ENCODE assay signal across 1 cellular context in the genomic region with DNA sequence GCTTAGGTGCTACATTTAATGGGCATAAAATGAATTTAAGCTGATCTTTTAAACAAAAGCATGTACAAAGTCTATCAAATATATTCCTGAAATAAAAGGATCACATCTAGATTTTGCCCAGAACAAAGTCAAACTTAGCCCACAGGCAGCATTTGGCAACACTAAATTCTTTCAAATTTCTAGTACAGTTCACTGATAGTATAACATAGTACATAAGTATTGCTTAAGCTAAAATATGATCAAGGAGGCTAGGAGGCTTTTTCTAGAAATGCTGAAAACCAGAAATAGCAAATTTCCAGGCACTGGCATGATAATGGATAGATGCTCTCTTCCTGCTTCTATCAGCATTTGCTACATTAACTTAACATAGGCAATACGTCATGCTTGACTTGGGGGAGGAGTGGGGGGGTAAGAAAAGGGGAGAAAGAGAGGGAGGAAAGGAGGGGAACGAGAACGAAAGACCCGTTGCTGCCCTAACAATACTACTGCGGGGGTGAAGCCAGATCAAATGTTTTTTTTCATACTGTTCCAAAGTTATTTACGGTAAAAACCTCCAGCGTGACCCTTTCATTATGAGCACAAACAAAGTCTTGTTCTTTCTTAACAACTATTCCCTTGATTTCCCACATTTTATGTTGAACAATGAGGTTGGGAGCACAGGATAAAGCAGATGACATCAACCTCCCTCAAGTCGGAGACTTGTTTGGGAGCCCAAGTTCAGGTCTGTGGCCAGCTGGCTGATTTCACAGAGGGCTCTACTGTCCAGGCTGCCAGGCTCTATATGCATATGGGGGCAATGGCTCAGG.
TF ChIP-seq lines count a peak whose summit lies in the region.

No MANE protein-coding gene starts in this region.

TF ChIP-seq in K562, 482 proteins besides CTCF, POLR2A, EP300 and RAD21:
- TF ChIP-seq ZNF253 (CRISPR knock-in tag; conservative IDR thresholded peaks at IDR 0.05): no peak
- TF ChIP-seq, protein P1, sequence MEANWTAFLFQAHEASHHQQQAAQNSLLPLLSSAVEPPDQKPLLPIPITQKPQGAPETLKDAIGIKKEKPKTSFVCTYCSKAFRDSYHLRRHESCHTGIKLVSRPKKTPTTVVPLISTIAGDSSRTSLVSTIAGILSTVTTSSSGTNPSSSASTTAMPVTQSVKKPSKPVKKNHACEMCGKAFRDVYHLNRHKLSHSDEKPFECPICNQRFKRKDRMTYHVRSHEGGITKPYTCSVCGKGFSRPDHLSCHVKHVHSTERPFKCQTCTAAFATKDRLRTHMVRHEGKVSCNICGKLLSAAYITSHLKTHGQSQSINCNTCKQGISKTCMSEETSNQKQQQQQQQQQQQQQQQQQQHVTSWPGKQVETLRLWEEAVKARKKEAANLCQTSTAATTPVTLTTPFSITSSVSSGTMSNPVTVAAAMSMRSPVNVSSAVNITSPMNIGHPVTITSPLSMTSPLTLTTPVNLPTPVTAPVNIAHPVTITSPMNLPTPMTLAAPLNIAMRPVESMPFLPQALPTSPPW (CRISPR knock-in tag; IDR thresholded peaks at IDR 0.05): peak; percentile 13; the same call in 1 of the 2 replicates
